19 cellular contexts compared by ENCODE assay signal in the genomic region with DNA sequence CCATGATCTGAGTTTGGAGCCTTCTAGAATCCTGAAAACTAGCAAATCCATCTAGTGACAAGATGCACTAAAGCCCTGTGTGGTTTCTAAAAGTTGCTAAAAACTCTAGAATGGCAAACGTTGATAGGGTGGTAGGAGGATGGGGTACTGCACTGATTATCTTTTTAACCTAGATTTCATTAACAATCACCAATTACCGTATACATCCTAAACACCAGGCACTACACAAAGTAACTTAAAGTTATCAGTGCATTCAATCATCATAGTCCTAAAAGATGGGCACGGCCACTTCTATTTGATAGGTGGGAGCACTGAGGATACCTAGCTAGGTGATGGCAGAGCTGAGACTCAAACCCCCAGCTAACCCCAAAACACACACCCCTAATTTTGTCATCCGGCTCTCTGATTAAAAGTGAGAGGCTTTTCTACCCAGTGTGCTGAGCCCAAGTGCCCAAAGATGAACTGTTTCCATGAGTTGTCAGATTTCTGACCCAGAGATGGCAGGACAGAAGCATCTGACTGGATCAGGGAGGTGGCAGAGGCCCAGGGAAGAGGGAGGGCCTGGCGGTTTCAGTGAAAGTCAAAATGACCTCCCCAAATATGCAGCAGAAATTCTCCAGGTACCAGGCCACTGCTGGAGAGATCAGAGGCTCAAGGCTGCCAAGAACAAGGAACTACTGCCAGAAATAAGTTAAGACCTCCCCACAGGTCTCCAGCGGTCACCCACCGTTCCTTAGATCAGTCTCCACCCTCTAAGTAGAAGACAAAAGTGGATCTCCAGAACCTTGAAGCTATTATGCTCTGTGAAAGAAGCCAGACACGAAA.
A peak's percentile ranks its signal among the peaks of the same experiment; 100 is the strongest.
DNase-seq lines count a peak whose midpoint lies in the region; ATAC-seq and TF ChIP-seq lines count a peak whose summit lies in the region.
"Had no signal": no experiment of that assay in that cellular context is flagged by ENCODE, and none has a peak within 500 bp of the region (broad histone marks: within the 10 kb centered on the region; RNA-seq: fewer than 3 reads in every experiment).

No MANE protein-coding gene starts in this region.

- H4K91ac ChIP-seq in mesenchymal stem cell (ENCODE audit: low read length): no peak overlapping the region

- H3K4ac ChIP-seq in mesenchymal stem cell (ENCODE audit: low read depth in 1 of 2, low read length in 2 of 2): no peak overlapping the region

- H3K9me3 ChIP-seq in HEK293 (ENCODE audit: control insufficient read depth, insufficient read depth, low read depth, low read length) (no peaks in the 10 kb centered on the region), mesenchymal stem cell (ENCODE audit: control insufficient read depth, low read length) (no peaks in the 10 kb centered on the region), thyroid gland (no peaks in the 10 kb centered on the region)
- H3K9me3 ChIP-seq: gastroesophageal sphincter, Peyer's patch, suprapubic skin had no signal

- H3K4me1 ChIP-seq in HEK293 (ENCODE audit: control insufficient read depth, insufficient read depth, low read length) (peaks cover 24% of the 10 kb centered on the region), mesenchymal stem cell (ENCODE audit: control insufficient read depth, insufficient read depth, low read depth, low read length) (peaks cover 40% of the 10 kb centered on the region), thyroid gland (peaks cover 47 to 52% of the 10 kb centered on the region in 2 donors)

- no peak for ATAC-seq in HG03460 (IDR thresholded peaks at IDR 0.05; ENCODE audit: unreplicated experiment)
- ATAC-seq: activated CD4-positive, CD25-positive, alpha-beta regulatory T cell treated with anti-CD3 and anti-CD28 coated beads, Interleukin-2, amount 50 U/mL, for 24 hours; activated T-helper 17 cell treated with anti-CD3 and anti-CD28 coated beads, Interleukin-2, amount 50 U/mL, for 72 hours; gastroesophageal sphincter; SK-N-SH treated with all-trans-retinoic acid at 6 μM for 48 hours had no signal

- no peak for DNase-seq in mesenchymal stem cell
- DNase-seq in thyroid gland: peak; percentile 50
- DNase-seq in foreskin fibroblast: no peak
- no peak for DNase-seq in stimulated activated CD8-positive, alpha-beta memory T cell treated with anti-CD3 and anti-CD28 coated beads, Interleukin-4, amount 100 ng/mL, for 48 hours
- DNase-seq: activated naive CD8-positive, alpha-beta T cell treated with anti-CD3 and anti-CD28 coated beads, Interleukin-2, amount 10 ng/mL, durations not matched to agents 7 days and 5 days; EL; NCI-H1417 treated with DMSO at 0.1 percent for 48 hours; NCI-H2171 treated with DMSO at 0.1 percent for 48 hours; Peyer's patch; T-helper 9 cell had no signal

- POLR2A ChIA-PET in HEK293 (lab: Yijun Ruan, JAX): no interaction called here

- H3K27ac ChIP-seq in HEK293 (ENCODE audit: extremely low read depth, low read depth, low read length) (peak overlapping the region; percentile 56), angular gyrus (ENCODE audit: low read depth, low read length) (peak overlapping the region; percentile 25), mesenchymal stem cell (ENCODE audit: low read length, poor library complexity, severe bottlenecking) (no peak overlapping the region), thyroid gland (peak overlapping the region; percentile 37 to 98 (median 94))
- H3K27ac ChIP-seq: cardiac muscle cell, gastroesophageal sphincter, suprapubic skin had no signal

- H3K9ac ChIP-seq in mesenchymal stem cell (ENCODE audit: low read length): peak overlapping the region; percentile 60

- H3K27me3 ChIP-seq in mesenchymal stem cell (ENCODE audit: control insufficient read depth in 1 of 2, insufficient read depth in 1 of 2, low read length in 2 of 2) (no peaks in the 10 kb centered on the region), thyroid gland (no peaks in the 10 kb centered on the region)
- H3K27me3 ChIP-seq: cardiac muscle cell, Peyer's patch had no signal

- TF ChIP-seq CTCF in HEK293 (tag by site-specific recombination; IDR thresholded peaks at IDR 0.05) (no peak), thyroid gland (IDR thresholded peaks at IDR 0.05) (no peak), foreskin fibroblast (IDR thresholded peaks at IDR 0.05; ENCODE audit: low read depth, low read length) (no peak)

- H3K23ac ChIP-seq in mesenchymal stem cell (ENCODE audit: low read length in 2 of 2): no peak overlapping the region

- no peak overlapping the region for H2AFZ ChIP-seq in mesenchymal stem cell (ENCODE audit: low read depth, low read length)

- H3K14ac ChIP-seq in mesenchymal stem cell (ENCODE audit: low read length in 2 of 2): no peak overlapping the region

- no peak overlapping the region for H2BK12ac ChIP-seq in mesenchymal stem cell (ENCODE audit: low read length in 2 of 2)

- CTCF ChIA-PET in HEK293 (lab: Yijun Ruan, JAX): no interaction called here

- no peak overlapping the region for H4K8ac ChIP-seq in mesenchymal stem cell (ENCODE audit: low read length)

- peak overlapping the region; percentile 30 for H2AK5ac ChIP-seq in mesenchymal stem cell (ENCODE audit: low read length, severe bottlenecking)

- H3K18ac ChIP-seq in mesenchymal stem cell (ENCODE audit: low read depth in 1 of 2, low read length in 2 of 2): no peak overlapping the region

- TF ChIP-seq POLR2A in thyroid gland (IDR thresholded peaks at IDR 0.05): no peak

- H3K4me2 ChIP-seq in mesenchymal stem cell (ENCODE audit: low read length, poor library complexity, severe bottlenecking): no peak overlapping the region

- no peak overlapping the region for H2BK120ac ChIP-seq in mesenchymal stem cell (ENCODE audit: low read depth, low read length)

- 88% methylated on average over 5 of the region's 8 CpGs for WGBS in mesenchymal stem cell
- WGBS in thyroid gland, 2 donors: 50 to 58% methylated on average over 8 of the region's 8 CpGs

- H3K36me3 ChIP-seq in HEK293 (ENCODE audit: control insufficient read depth in 2 of 2, insufficient read depth in 1 of 2, low read length in 2 of 2) (no peaks in the 10 kb centered on the region; a peak in 1 of 3 replicates), mesenchymal stem cell (ENCODE audit: control insufficient read depth in 1 of 2, insufficient read depth in 2 of 2, low read depth in 1 of 2, low read length in 2 of 2) (no peaks in the 10 kb centered on the region), thyroid gland (no peaks in the 10 kb centered on the region)
- H3K36me3 ChIP-seq: cardiac muscle cell, gastroesophageal sphincter, Peyer's patch, suprapubic skin had no signal

- H3K4me3 ChIP-seq in HEK293 (ENCODE audit: low read depth, low read length) (no peak overlapping the region), mesenchymal stem cell (ENCODE audit: insufficient read depth in 1 of 2, low read depth in 1 of 2, low read length in 2 of 2) (no peak overlapping the region), thyroid gland (replicated peaks in 1 of 3) (no peak overlapping the region), foreskin fibroblast (ENCODE audit: low read depth in 1 of 2, low read length in 2 of 2) (no peak overlapping the region)
- H3K4me3 ChIP-seq: cardiac muscle cell, gastroesophageal sphincter, suprapubic skin had no signal

- no peak overlapping the region for H2BK5ac ChIP-seq in mesenchymal stem cell (ENCODE audit: low read depth, low read length, poor library complexity, severe bottlenecking)

- H2BK15ac ChIP-seq in mesenchymal stem cell (ENCODE audit: low read depth, poor library complexity, severe bottlenecking): no peak overlapping the region

- intact Hi-C loops in thyroid gland (cut with DNase I): no loop called here

- peaks cover 7% of the 10 kb centered on the region for H3K79me1 ChIP-seq in mesenchymal stem cell (replicated peaks; ENCODE audit: low read length, poor library complexity, severe bottlenecking)

TF ChIP-seq in HEK293, 187 proteins besides CTCF, POLR2A, EP300 and RAD21:
- TF ChIP-seq ZNF155 (tag by site-specific recombination; IDR thresholded peaks at IDR 0.05): no peak
- TF ChIP-seq, protein P1, sequence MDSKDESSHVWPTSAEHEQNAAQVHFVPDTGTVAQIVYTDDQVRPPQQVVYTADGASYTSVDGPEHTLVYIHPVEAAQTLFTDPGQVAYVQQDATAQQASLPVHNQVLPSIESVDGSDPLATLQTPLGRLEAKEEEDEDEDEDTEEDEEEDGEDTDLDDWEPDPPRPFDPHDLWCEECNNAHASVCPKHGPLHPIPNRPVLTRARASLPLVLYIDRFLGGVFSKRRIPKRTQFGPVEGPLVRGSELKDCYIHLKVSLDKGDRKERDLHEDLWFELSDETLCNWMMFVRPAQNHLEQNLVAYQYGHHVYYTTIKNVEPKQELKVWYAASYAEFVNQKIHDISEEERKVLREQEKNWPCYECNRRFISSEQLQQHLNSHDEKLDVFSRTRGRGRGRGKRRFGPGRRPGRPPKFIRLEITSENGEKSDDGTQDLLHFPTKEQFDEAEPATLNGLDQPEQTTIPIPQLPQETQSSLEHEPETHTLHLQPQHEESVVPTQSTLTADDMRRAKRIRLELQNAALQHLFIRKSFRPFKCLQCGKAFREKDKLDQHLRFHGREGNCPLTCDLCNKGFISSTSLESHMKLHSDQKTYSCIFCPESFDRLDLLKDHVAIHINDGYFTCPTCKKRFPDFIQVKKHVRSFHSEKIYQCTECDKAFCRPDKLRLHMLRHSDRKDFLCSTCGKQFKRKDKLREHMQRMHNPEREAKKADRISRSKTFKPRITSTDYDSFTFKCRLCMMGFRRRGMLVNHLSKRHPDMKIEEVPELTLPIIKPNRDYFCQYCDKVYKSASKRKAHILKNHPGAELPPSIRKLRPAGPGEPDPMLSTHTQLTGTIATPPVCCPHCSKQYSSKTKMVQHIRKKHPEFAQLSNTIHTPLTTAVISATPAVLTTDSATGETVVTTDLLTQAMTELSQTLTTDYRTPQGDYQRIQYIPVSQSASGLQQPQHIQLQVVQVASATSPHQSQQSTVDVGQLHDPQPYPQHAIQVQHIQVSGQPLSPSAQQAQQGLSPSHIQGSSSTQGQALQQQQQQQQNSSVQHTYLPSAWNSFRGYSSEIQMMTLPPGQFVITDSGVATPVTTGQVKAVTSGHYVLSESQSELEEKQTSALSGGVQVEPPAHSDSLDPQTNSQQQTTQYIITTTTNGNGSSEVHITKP (tag by site-specific recombination; IDR thresholded peaks at IDR 0.05): peak; percentile 40

Comparison
In these comparisons a context has a peak if more than half of its experiments do, and no peak if none do; other contexts are left out.
1. DNase-seq: peak in thyroid gland (2 of 2); none in mesenchymal stem cell (single experiment), foreskin fibroblast (0 of 2) and stimulated activated CD8-positive, alpha-beta memory T cell treated with anti-CD3 and anti-CD28 coated beads, Interleukin-4, amount 100 ng/mL, for 48 hours (single experiment).